Comparison of ENCODE assay signal across 31 cellular contexts in the genomic region with DNA sequence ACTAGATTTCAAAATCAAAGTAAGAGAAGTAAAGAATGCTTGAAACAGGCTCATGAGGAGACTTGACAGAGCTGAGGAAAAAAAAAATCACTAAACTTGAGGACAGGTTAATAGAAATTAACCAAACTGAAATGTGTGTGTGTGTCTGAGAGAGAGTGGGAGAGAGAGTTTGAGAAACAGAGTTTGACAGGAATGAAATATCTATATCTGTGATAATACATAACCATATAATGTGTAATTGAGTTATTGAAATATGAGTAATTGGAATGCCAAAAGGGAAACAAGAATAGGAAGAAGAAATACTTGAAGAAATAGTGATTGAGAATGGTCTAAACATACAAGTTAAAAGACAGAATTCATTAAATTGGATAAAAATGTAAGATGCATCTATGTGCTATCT.
"Had no signal": no experiment of that assay in that cellular context is flagged by ENCODE, and none has a peak within 500 bp of the region (broad histone marks: within the 10 kb centered on the region; RNA-seq: fewer than 3 reads in every experiment).

No MANE protein-coding gene starts in this region.

- H3K9me3 ChIP-seq: adrenal gland, ascending aorta had no signal

- H3K36me3 ChIP-seq: adrenal gland, ascending aorta, brain microvascular endothelial cell, breast epithelium, cardiac muscle cell had no signal

- ATAC-seq: activated naive CD4-positive, alpha-beta T cell treated with anti-CD3 and anti-CD28 coated beads, Interleukin-2, amount 50 U/mL, for 72 hours; activated naive CD8-positive, alpha-beta T cell treated with anti-CD3 and anti-CD28 coated beads, Interleukin-2, amount 50 U/mL, for 24 hours; activated T-cell treated with anti-CD3 and anti-CD28 coated beads, Interleukin-2, amount 50 U/mL, for 4 hours; activated T-cell treated with anti-CD3 and anti-CD28 coated beads, Interleukin-2, amount 50 U/mL, for 72 hours; activated T-helper 17 cell treated with anti-CD3 and anti-CD28 coated beads, Interleukin-2, amount 50 U/mL, for 72 hours; body of pancreas had no signal

- H3K4me3 ChIP-seq: adrenal gland, ascending aorta, body of pancreas, breast epithelium, cardiac muscle cell had no signal

- DNase-seq: activated effector memory CD4-positive, alpha-beta T cell treated with anti-CD3 and anti-CD28 coated beads, Interleukin-2, amount 50 U/mL, for 16 hours; activated effector memory CD4-positive, alpha-beta T cell treated with Interleukin-2 at 50 U/mL for 16 hours; activated gamma-delta T cell; activated gamma-delta T cell treated with Interleukin-2 at 50 U/mL for 16 hours; activated naive CD4-positive, alpha-beta T cell; activated naive CD4-positive, alpha-beta T cell treated with anti-CD3 and anti-CD28 coated beads for 36 hours; activated naive CD4-positive, alpha-beta T cell treated with anti-CD3 and anti-CD28 coated beads, Interleukin-2, amount 10 ng/mL, durations not matched to agents 7 days and 5 days; activated naive CD4-positive, alpha-beta T cell treated with anti-CD3 and anti-CD28 coated beads, Interleukin-2, amount 50 U/mL, for 16 hours; activated naive CD4-positive, alpha-beta T cell treated with Interleukin-2 at 50 U/mL for 16 hours; activated naive CD8-positive, alpha-beta T cell treated with anti-CD3 and anti-CD28 coated beads for 36 hours; activated naive CD8-positive, alpha-beta T cell treated with anti-CD3 and anti-CD28 coated beads, Interleukin-2, amount 10 ng/mL, durations not matched to agents 7 days and 5 days; activated naive CD8-positive, alpha-beta T cell treated with anti-CD3 and anti-CD28 coated beads, Interleukin-2, amount 50 U/mL, for 24 hours; activated T-cell treated with anti-CD3 and anti-CD28 coated beads, Interleukin-2, amount 50 U/mL, for 24 hours; activated T-cell treated with anti-CD3 and anti-CD28 coated beads, Interleukin-2, amount 50 U/mL, for 4 hours; activated T-cell treated with anti-CD3 and anti-CD28 coated beads, Interleukin-2, amount 50 U/mL, for 48 hours; activated T-cell treated with anti-CD3 and anti-CD28 coated beads, Interleukin-2, amount 50 U/mL, for 72 hours; adrenal gland; amniotic stem cell; amygdala; anterior cingulate cortex; aorta; body of pancreas; brain microvascular endothelial cell; caudate nucleus; central memory CD4-positive, alpha-beta T cell; cerebellar nuclear complex had no signal

- H3K27me3 ChIP-seq: adrenal gland, ascending aorta, body of pancreas, brain microvascular endothelial cell, breast epithelium, cardiac muscle cell had no signal

- H3K4me1 ChIP-seq: adrenal gland, ascending aorta, body of pancreas, breast epithelium had no signal

- H3K27ac ChIP-seq: adrenal gland, ascending aorta, body of pancreas, brain microvascular endothelial cell, breast epithelium, cardiac muscle cell had no signal
